ENCODE assay signal across 8 cellular contexts in the genomic region with DNA sequence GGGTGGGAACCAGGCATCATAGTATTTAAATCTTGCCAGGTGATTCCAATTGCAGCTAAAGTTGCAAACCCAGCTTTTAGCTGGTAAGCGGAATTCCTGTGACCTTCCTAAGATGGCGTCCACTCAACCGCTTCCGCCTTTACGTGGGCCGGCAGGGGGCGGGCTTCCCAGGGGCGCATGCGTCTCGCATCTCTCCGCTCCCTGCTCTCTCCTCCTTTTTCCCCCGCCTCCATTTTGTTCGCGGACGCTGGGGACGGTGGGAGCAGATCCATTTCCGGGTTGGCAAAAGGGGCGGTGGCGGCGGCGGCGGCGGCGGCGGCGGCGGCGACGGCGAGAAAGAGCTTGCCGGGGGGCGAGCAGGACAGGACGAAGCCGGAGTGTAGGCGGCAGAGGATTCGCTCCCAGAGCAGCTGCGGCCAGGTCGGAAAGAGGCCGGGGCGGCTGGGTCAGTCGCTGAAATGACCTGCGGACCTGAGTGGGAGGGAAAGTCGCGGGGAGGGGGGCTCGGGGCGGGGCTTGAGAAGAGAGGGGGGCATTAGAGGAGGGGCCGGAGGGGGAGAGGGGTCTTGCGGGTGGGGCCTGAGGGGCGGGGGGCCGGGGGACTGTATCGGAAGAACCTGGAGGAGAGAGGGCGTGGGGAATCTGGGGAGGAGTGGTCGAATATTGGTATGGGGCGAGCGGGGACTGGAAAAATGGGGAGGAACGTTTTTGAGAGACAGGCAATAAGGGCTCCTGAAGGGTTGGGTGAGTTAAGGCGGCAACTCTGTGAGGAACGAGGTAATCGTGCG. TPM values are rescaled to one million over a fixed set of nuclear protein-coding genes. Genes with fewer than 3 reads are reported as not detected.
DNase-seq lines count a peak whose midpoint lies in the region; ATAC-seq and TF ChIP-seq lines count a peak whose summit lies in the region.

TSS of gene WIPF2 (plus strand) at position 232 of the 788 bp plus-strand sequence. CDS start 37,156 bp downstream, outside the sequence.

- ATAC-seq in GM18861 (IDR thresholded peaks at IDR 0.05; ENCODE audit: unreplicated experiment): peak; percentile 74
- ATAC-seq in HG03108 (IDR thresholded peaks at IDR 0.05; ENCODE audit: unreplicated experiment): peak; percentile 73

- in situ Hi-C loops in mammary epithelial cell (cut with MboI; ENCODE audit: low sequenced_read_pairs in 2 of 2): no loop called here

- dilution Hi-C loops in mammary epithelial cell (cut with HindIII; ENCODE audit: low sequenced_read_pairs): no loop called here

- intact Hi-C loops in A673 (cut with micrococcal nuclease; ENCODE audit: unreplicated experiment) (no loop called here), mammary epithelial cell (cut with micrococcal nuclease) (loop anchor here (1.0 to 2.0 kb wide), 3 partner anchors 17 to 71 kb away; partner anchors contain the start of gene CDC6)

- H3K36me3 ChIP-seq in A673 (ENCODE audit: insufficient read depth, low read length, poor library complexity, severe bottlenecking): no peaks in the 10 kb centered on the region
- no peaks in the 10 kb centered on the region for H3K36me3 ChIP-seq in mammary epithelial cell (ENCODE audit: insufficient read depth, low read length)
- H3K36me3 ChIP-seq in smooth muscle cell (ENCODE audit: low read depth): no peaks in the 10 kb centered on the region

- 0% methylated on average over 8 of the region's 60 CpGs for WGBS in mammary epithelial cell (ENCODE audit: low coverage, missing lambda C conversion rate)
- WGBS in smooth muscle cell (ENCODE audit: low lambda C conversion rate): 2% methylated on average over 48 of the region's 60 CpGs

- CTCF ChIA-PET in A673 (lab: Charles Lee): interaction anchor here (0.6 to 0.9 kb wide), 5 partner anchors 19 to 1329 kb away, joined by 3 to 7 read pairs (median 3); no protein-coding TSS in a partner anchor
- CTCF ChIA-PET in mammary epithelial cell (lab: Charles Lee; ENCODE audit: low non-redundant PET): interaction anchor here (0.6 to 0.8 kb wide), 6 partner anchors 10 to 1031 kb away, joined by 3 to 5 read pairs (median 4); no protein-coding TSS in a partner anchor

- H3K9ac ChIP-seq in mammary epithelial cell (ENCODE audit: insufficient read depth, low read length): peak within 1 kb of the TSS; percentile 76
- H3K9ac ChIP-seq in smooth muscle cell (ENCODE audit: low read depth): peak within 1 kb of the TSS; percentile 91

- DNase-seq in A673 (ENCODE audit: low spot score) (peak; percentile 96), NCI-H2196 treated with DMSO at 0.1 percent for 48 hours (lab: John Stamatoyannopoulos, UW; ENCODE audit: unreplicated experiment) (peak; percentile 65), mammary epithelial cell (peak; percentile 94), iPS-NIHi7 (ENCODE audit: extremely low spot score) (peak; percentile 95), smooth muscle cell (lab: John Stamatoyannopoulos, UW; ENCODE audit: unreplicated experiment) (peak; percentile 85)

- no peaks in the 10 kb centered on the region for H4K20me1 ChIP-seq in mammary epithelial cell (ENCODE audit: insufficient read depth, low read length)
- peaks cover 21% of the 10 kb centered on the region for H4K20me1 ChIP-seq in smooth muscle cell (ENCODE audit: low read depth)

- H3K79me2 ChIP-seq in mammary epithelial cell (ENCODE audit: insufficient read depth, low read length) (peaks cover 36% of the 10 kb centered on the region), smooth muscle cell (ENCODE audit: low read depth) (peaks cover 35% of the 10 kb centered on the region)

- H3K4me1 ChIP-seq in A673 (ENCODE audit: insufficient read depth, low read length, poor library complexity, severe bottlenecking) (peaks cover 1% of the 10 kb centered on the region), mammary epithelial cell (ENCODE audit: insufficient read depth, low read length) (no peaks in the 10 kb centered on the region), smooth muscle cell (ENCODE audit: low read depth) (no peaks in the 10 kb centered on the region)

- H3F3A ChIP-seq in smooth muscle cell (ENCODE audit: low read depth): no peaks in the 10 kb centered on the region

- POLR2A ChIA-PET in A673 (lab: Charles Lee; ENCODE audit: low non-redundant PET): interaction anchor here (0.5 kb wide), 1 partner anchor 1470 kb away, joined by 3 read pairs; no protein-coding TSS in a partner anchor

- H3K4me2 ChIP-seq in mammary epithelial cell (ENCODE audit: insufficient read depth, low read depth, low read length): peak within 1 kb of the TSS; percentile 85
- peak within 1 kb of the TSS; percentile 88 for H3K4me2 ChIP-seq in smooth muscle cell

- H3K27ac ChIP-seq in A673 (ENCODE audit: low read depth, low read length, poor library complexity, severe bottlenecking) (peak within 1 kb of the TSS; percentile 81), VCaP (peak within 1 kb of the TSS; percentile 85), mammary epithelial cell (ENCODE audit: insufficient read depth, low read depth, low read length) (peak within 1 kb of the TSS; percentile 82), smooth muscle cell (ENCODE audit: low read depth) (peak within 1 kb of the TSS; percentile 95)

- TF ChIP-seq CTCF in A673 (conservative IDR thresholded peaks at IDR 0.05; ENCODE audit: low read depth, low read length) (no peak; the same call in 1 of the 2 replicates), VCaP (conservative IDR thresholded peaks at IDR 0.05) (peak; percentile 61), mammary epithelial cell (conservative IDR thresholded peaks at IDR 0.05 in 1 of 2, IDR thresholded peaks at IDR 0.05 in 1 of 2; ENCODE audit: extremely low read depth in 1 of 2, insufficient read depth in 1 of 2, low read depth in 1 of 2, low read length in 2 of 2) (peak; percentile 37 to 82), smooth muscle cell (IDR thresholded peaks at IDR 0.05; ENCODE audit: borderline replicate concordance, insufficient read depth, poor library complexity, severe bottlenecking) (peak; percentile 56)

- H3K9me3 ChIP-seq in A673 (ENCODE audit: low read depth, low read length, poor library complexity, severe bottlenecking): no peaks in the 10 kb centered on the region
- H3K9me3 ChIP-seq in mammary epithelial cell (replicated peaks; ENCODE audit: insufficient read depth, low read length): no peaks in the 10 kb centered on the region
- H3K9me3 ChIP-seq in smooth muscle cell (replicated peaks; ENCODE audit: low read depth): no peaks in the 10 kb centered on the region

- H3K4me3 ChIP-seq in A673 (ENCODE audit: low read depth, low read length, poor library complexity, severe bottlenecking) (peak within 1 kb of the TSS; percentile 58), mammary epithelial cell (replicated peaks in 1 of 3; ENCODE audit: insufficient read depth in 1 of 3, low read depth in 2 of 3, low read length in 3 of 3) (peak within 1 kb of the TSS; percentile 68 to 79 (median 73)), smooth muscle cell (peak within 1 kb of the TSS; percentile 88)

- BruUV-seq in A673 (replicated peaks; lab: Mats Ljungman, UMichigan) (no TSS peak), mammary epithelial cell (replicated peaks; lab: Mats Ljungman, UMichigan) (no TSS peak)

- peak within 1 kb of the TSS; percentile 90 for H2AFZ ChIP-seq in mammary epithelial cell (ENCODE audit: low read depth, low read length)
- H2AFZ ChIP-seq in smooth muscle cell (ENCODE audit: low read depth): peak within 1 kb of the TSS; percentile 83

- H3K27me3 ChIP-seq in A673 (replicated peaks; ENCODE audit: insufficient read depth, low read depth, low read length, poor library complexity) (no peaks in the 10 kb centered on the region), mammary epithelial cell (ENCODE audit: insufficient read depth, low read length) (no peaks in the 10 kb centered on the region), smooth muscle cell (ENCODE audit: low read depth) (no peaks in the 10 kb centered on the region)

RNA-seq across cellular contexts. Expression of gene WIPF2, which starts in this region (rescaled TPM):
- total RNA-seq in A673 (2021): 16.3 and 17.2 TPM in 2 replicates
- 10 to 100 TPM in 1 of 2 donors, 1 to 10 TPM in 1; 8.8 to 33.2 TPM for total RNA-seq in mammary epithelial cell
- polyA plus RNA-seq in mammary epithelial cell: 9.1 TPM
- 14.9 TPM for polyA minus RNA-seq in mammary epithelial cell
- total RNA-seq in smooth muscle cell: 6.5 and 6.7 TPM in 2 replicates
- polyA plus RNA-seq in smooth muscle cell: 13.9 and 19.6 TPM in 2 replicates

Comparison
In these comparisons a context has a peak if more than half of its experiments do, and no peak if none do; other contexts are left out.
1. Peak in every context shown above with its lines: DNase-seq, ATAC-seq, H3K4me3 ChIP-seq and H3K27ac ChIP-seq.